ENCODE assay signal across 9 cellular contexts in the genomic region with DNA sequence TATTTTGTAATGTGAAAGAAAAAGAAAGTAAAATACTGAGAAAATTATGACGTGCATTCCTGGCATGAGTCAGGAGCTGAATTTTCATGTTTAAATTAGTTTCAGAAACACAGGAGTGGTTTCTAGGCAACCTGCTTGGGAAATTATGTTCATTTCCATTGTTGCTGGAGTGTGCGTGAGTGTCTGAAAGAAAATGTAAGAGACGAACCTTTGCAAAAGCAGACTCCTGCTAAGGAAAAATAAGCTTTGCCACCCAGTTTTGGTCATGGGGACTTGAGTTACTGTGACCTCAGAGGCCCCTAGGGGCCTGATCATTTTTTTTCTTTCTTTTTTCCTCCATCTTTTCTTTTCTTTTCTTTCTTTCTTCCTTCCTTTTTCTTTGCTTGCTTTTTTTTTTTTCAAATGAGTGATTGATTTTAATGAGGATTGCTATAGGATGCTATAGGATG. TPM values are rescaled to one million over a fixed set of nuclear protein-coding genes. Genes with fewer than 3 reads are reported as not detected.
DNase-seq lines count a peak whose midpoint lies in the region; ATAC-seq, FAIRE-seq and TF ChIP-seq lines count a peak whose summit lies in the region.
"Had no signal": no experiment of that assay in that cellular context is flagged by ENCODE, and none has a peak within 500 bp of the region (broad histone marks: within the 10 kb centered on the region; RNA-seq: fewer than 3 reads in every experiment).

No MANE protein-coding gene starts in this region.

- H3K36me3 ChIP-seq in HepG2 (replicated peaks in 1 of 2; ENCODE audit: control insufficient read depth in 1 of 2, insufficient read depth in 2 of 2, low read length in 2 of 2), result no peaks in the 10 kb centered on the region
- no peaks in the 10 kb centered on the region for H3K36me3 ChIP-seq in tibial nerve

- TF ChIP-seq POLR2A in HepG2 (IDR thresholded peaks at IDR 0.05; ENCODE audit: insufficient read depth in 1 of 2, low read depth in 2 of 2, low read length in 2 of 2) (no peak), tibial nerve (IDR thresholded peaks at IDR 0.05) (no peak)

- TF ChIP-seq EP300 in HepG2 (IDR thresholded peaks at IDR 0.05; ENCODE audit: low read depth in 2 of 2, low read length in 2 of 2) (no peak), HepG2 (CRISPR knock-in tag; IDR thresholded peaks at IDR 0.05; ENCODE audit: borderline replicate concordance) (no peak), tibial nerve (IDR thresholded peaks at IDR 0.05) (no peak)

- no peaks in the 10 kb centered on the region for H3K9me3 ChIP-seq in HepG2 (ENCODE audit: low read length)
- no peaks in the 10 kb centered on the region for H3K9me3 ChIP-seq in tibial nerve

- H3K4me2 ChIP-seq in HepG2 (ENCODE audit: low read depth, low read length), result peak overlapping the region; percentile 83

- BruUV-seq in HepG2 (replicated peaks; lab: Mats Ljungman, UMichigan), result no TSS peak

- peak; percentile 34 for ATAC-seq in GM18502 (IDR thresholded peaks at IDR 0.05; ENCODE audit: poor library complexity, unreplicated experiment)
- ATAC-seq in HepG2, result no peak

- POLR2A ChIA-PET in HepG2 (lab: Yijun Ruan, JAX), result no interaction called here

- CTCF ChIA-PET in HepG2 (lab: Yijun Ruan, JAX; ENCODE audit: low intra/inter-chr PET ratio, low total read pairs), result interaction anchor here (1.2 to 1.9 kb wide), 2 partner anchors 166 to 167 kb away, joined by 3 to 7 read pairs; no protein-coding TSS in a partner anchor

- H3K27me3 ChIP-seq in HepG2 (ENCODE audit: control insufficient read depth in 1 of 2, insufficient read depth in 2 of 2, low read length in 2 of 2) (0 out of 5 replicates have a peak, but pooled peaks cover 0 to 1% of the 10 kb centered on the region in 2 experiments), tibial nerve (no peaks in the 10 kb centered on the region)

- WGBS in HepG2 (ENCODE audit: low lambda C conversion rate), result 18% methylated on average over 3 of the region's 3 CpGs
- 3 to 11% methylated on average over 3 of the region's 3 CpGs for WGBS in tibial nerve, 2 donors

- H3K4me1 ChIP-seq in HepG2 (ENCODE audit: insufficient read depth, low read length) (peaks cover 15% of the 10 kb centered on the region), tibial nerve (peaks cover 0 to 15% (median 12%) of the 10 kb centered on the region in 4 donors)

- DNase-seq in HT-29 (ENCODE audit: low spot score) (peak; percentile 45), HepG2 (ENCODE audit: low spot score) (no peak), tibial nerve (ENCODE audit: low spot score in 2 of 2) (no peak), T-helper 9 cell (no peak), NCI-H1930 (lab: John Stamatoyannopoulos, UW) (no peak), NCI-H1436 treated with DMSO at 0.1 percent for 48 hours (lab: John Stamatoyannopoulos, UW) (no peak)

- H3K79me2 ChIP-seq in HepG2 (ENCODE audit: insufficient read depth, low read length), result no peaks in the 10 kb centered on the region

- no peak overlapping the region for H3K9ac ChIP-seq in HepG2 (ENCODE audit: insufficient read depth, low read depth, low read length)

- no peaks in the 10 kb centered on the region for H4K20me1 ChIP-seq in HepG2 (ENCODE audit: insufficient read depth, low read length)

- no peak for TF ChIP-seq RAD21 in HepG2 (CRISPR knock-in tag; IDR thresholded peaks at IDR 0.05)

- H3K4me3 ChIP-seq in HepG2 (replicated peaks in 1 of 3; ENCODE audit: insufficient read depth in 1 of 3, low read depth in 2 of 3, low read length in 3 of 3) (no peak overlapping the region), tibial nerve (no peak overlapping the region)

- in situ Hi-C loops in HepG2 (cut with HindIII; ENCODE audit: extremely low pct_ligation_motif_present, low pct_unique_long_range_greater_than_20kb), result loop anchor here (10.0 kb wide), 1 partner anchor 262 kb away; a partner anchor contains a TSS

- H2AFZ ChIP-seq in HepG2 (ENCODE audit: low read length), result no peak overlapping the region

- TF ChIP-seq CTCF in HepG2 (CRISPR knock-in tag; IDR thresholded peaks at IDR 0.05) (no peak), tibial nerve (IDR thresholded peaks at IDR 0.05) (no peak)

- peak overlapping the region; percentile 53 for H3K27ac ChIP-seq in angular gyrus (ENCODE audit: low read depth, low read length)
- no peak overlapping the region for H3K27ac ChIP-seq in HepG2 (ENCODE audit: extremely low read length, insufficient read depth, low read length)
- peak overlapping the region in 3 of 4 donors; percentile 45 to 81 (median 75) for H3K27ac ChIP-seq in tibial nerve

- intact Hi-C loops in HepG2 (cut with micrococcal nuclease; ENCODE audit: unreplicated experiment), result no loop called here

- no peak for FAIRE-seq in HepG2 (lab: Jason Lieb, UNC)

TF ChIP-seq in HepG2, 621 proteins besides CTCF, POLR2A, EP300 and RAD21:
- TF ChIP-seq CREB1 (IDR thresholded peaks at IDR 0.05) (peak; percentile 32), CREB1 (CRISPR knock-in tag; IDR thresholded peaks at IDR 0.05) (no peak), ZNF598 (CRISPR knock-in tag; IDR thresholded peaks at IDR 0.05; ENCODE audit: borderline replicate concordance) (no peak)
TF ChIP-seq in HepG2: peak in this region for 1.

RNA-seq across cellular contexts. Expression of a gene that starts 18.8 kb away (rescaled TPM):
- not detected in 2 replicates for total RNA-seq in HT-29 (2014; rRNA removed; shearing (Covaris generic))
- not detected in 2 replicates for total RNA-seq in HepG2 (2016; rRNA removed; fragmentation: Illumina TruSeq; extraction: Trizol)
- total RNA-seq in HepG2 (2016; cell fraction: cytosol; rRNA removed; fragmentation: Illumina TruSeq; extraction: Trizol; ENCODE audit: low read depth), result not detected in 2 replicates
- not detected in 2 replicates for total RNA-seq in HepG2 (2016; cell fraction: insoluble cytoplasmic fraction; rRNA removed; fragmentation: Illumina TruSeq; extraction: Trizol)
- total RNA-seq in HepG2 (2016; cell fraction: membrane; rRNA removed; fragmentation: Illumina TruSeq; extraction: Trizol), result not detected in 2 replicates
- not detected in 2 replicates for total RNA-seq in HepG2 (2016; cell fraction: nucleus; rRNA removed; fragmentation: Illumina TruSeq; extraction: Trizol)
- not detected in 2 replicates for polyA plus RNA-seq in HepG2 (2011; rRNA removed)
- polyA plus RNA-seq in HepG2 (2011; cell fraction: cytosol; rRNA removed), result not detected in 2 replicates
- not detected in 2 replicates for polyA plus RNA-seq in HepG2 (2011; cell fraction: nucleus; rRNA removed)
- not detected in 2 replicates for polyA plus RNA-seq in HepG2 (2012)
- polyA plus RNA-seq in HepG2 (2016; cell fraction: cytosol; fragmentation: Illumina TruSeq; extraction: Trizol; ENCODE audit: low read depth), result not detected in 2 replicates
- polyA plus RNA-seq in HepG2 (2016; cell fraction: insoluble cytoplasmic fraction; fragmentation: Illumina TruSeq; extraction: Trizol; ENCODE audit: low read depth), result not detected in 2 replicates
- polyA plus RNA-seq in HepG2 (2016; cell fraction: membrane; fragmentation: Illumina TruSeq; extraction: Trizol; ENCODE audit: low read depth), result not detected in 2 replicates
- not detected in 2 replicates for polyA plus RNA-seq in HepG2 (2016; cell fraction: nucleus; fragmentation: Illumina TruSeq; extraction: Trizol; ENCODE audit: insufficient read depth, low read depth)
- polyA minus RNA-seq in HepG2 (2011; rRNA and poly(A)+ RNA removed; ENCODE audit: low replicate concordance), result 81.4 TPM in 1 of 2 replicates, not detected in the other
- 0.35 TPM in 1 of 2 replicates, not detected in the other for polyA minus RNA-seq in HepG2 (2011; cell fraction: cytosol; rRNA and poly(A)+ RNA removed)
- not detected in 2 replicates for polyA minus RNA-seq in HepG2 (2011; cell fraction: nucleus; rRNA and poly(A)+ RNA removed)
- total RNA-seq in tibial nerve, result not detected
- polyA plus RNA-seq: adipose tissue had no signal
